Comparison of ENCODE assay signal across 30 cellular contexts in genomic region chr14:94054936-94055335, GRCh38. TPM values are rescaled to one million over a fixed set of nuclear protein-coding genes. Genes with fewer than 3 reads are reported as not detected.
DNase-seq lines count a peak whose midpoint lies in the region; ATAC-seq and TF ChIP-seq lines count a peak whose summit lies in the region.
"Had no signal": no experiment of that assay in that cellular context is flagged by ENCODE, and none has a peak within 500 bp of the region (broad histone marks: within the 10 kb centered on the region; RNA-seq: fewer than 3 reads in every experiment).

No MANE protein-coding gene starts in this region.

- in situ Hi-C loops in mammary epithelial cell (cut with MboI; ENCODE audit: low sequenced_read_pairs in 2 of 2), result no loop called here

- H3K36me3 Mint-ChIP-seq in MCF 10A (ENCODE audit: insufficient read depth, unreplicated experiment), result peaks cover 95% of the 10 kb centered on the region
- H3K36me3 Mint-ChIP-seq in effector memory CD8-positive, alpha-beta T cell (ENCODE audit: insufficient read depth), result peaks cover 100% of the 10 kb centered on the region

- no peak for TF ChIP-seq EP300 in upper lobe of left lung (IDR thresholded peaks at IDR 0.05)

- H2AFZ ChIP-seq in mammary epithelial cell (ENCODE audit: low read depth, low read length), result no peak overlapping the region
- H2AFZ ChIP-seq: neural progenitor cell had no signal

- ATAC-seq in effector memory CD8-positive, alpha-beta T cell (replicated peaks), result no peak
- no peak for ATAC-seq in stimulated activated naive CD8-positive, alpha-beta T cell treated with anti-CD3 and anti-CD28 coated beads, Interleukin-15, amount 100 ng/mL, for 72 hours
- ATAC-seq in upper lobe of left lung (ENCODE audit: low FRiP score in 2 of 2), result no peak
- ATAC-seq: CD8-positive, alpha-beta T cell; mucosa of descending colon had no signal

- CTCF ChIA-PET in MCF 10A (lab: Yijun Ruan, JAX), result no interaction called here
- CTCF ChIA-PET in mammary epithelial cell (lab: Charles Lee; ENCODE audit: low non-redundant PET), result no interaction called here

- intact Hi-C loops in MCF 10A (cut with micrococcal nuclease), result loop anchor here (5.0 kb wide), 1 partner anchor 82 kb away; no protein-coding TSS in a partner anchor
- intact Hi-C loops in mammary epithelial cell (cut with micrococcal nuclease), result no loop called here

- H3K9ac ChIP-seq in mammary epithelial cell (ENCODE audit: insufficient read depth, low read length), result no peak overlapping the region
- H3K9ac ChIP-seq: neural progenitor cell had no signal

- no peaks in the 10 kb centered on the region for H4K20me1 ChIP-seq in mammary epithelial cell (ENCODE audit: insufficient read depth, low read length)

- no TSS peak for BruUV-seq in MCF 10A (replicated peaks; lab: Mats Ljungman, UMichigan)
- no TSS peak for BruUV-seq in mammary epithelial cell (replicated peaks; lab: Mats Ljungman, UMichigan)

- no peak for TF ChIP-seq POLR2A in upper lobe of left lung (IDR thresholded peaks at IDR 0.05)

- no peak for TF ChIP-seq CTCF in MCF 10A (IDR thresholded peaks at IDR 0.05; ENCODE audit: unreplicated experiment)
- TF ChIP-seq CTCF in mammary epithelial cell (conservative IDR thresholded peaks at IDR 0.05 in 1 of 2, IDR thresholded peaks at IDR 0.05 in 1 of 2; ENCODE audit: extremely low read depth in 1 of 2, insufficient read depth in 1 of 2, low read depth in 1 of 2, low read length in 2 of 2), result no peak
- no peak for TF ChIP-seq CTCF in upper lobe of left lung (IDR thresholded peaks at IDR 0.05)

- H3K4me1 Mint-ChIP-seq in MCF 10A (ENCODE audit: insufficient read depth, unreplicated experiment), result no peaks in the 10 kb centered on the region
- peaks cover 37 to 43% of the 10 kb centered on the region in 2 donors for H3K4me1 Mint-ChIP-seq in effector memory CD8-positive, alpha-beta T cell (ENCODE audit: low read depth in 2 of 2)
- peaks cover 41% of the 10 kb centered on the region for H3K4me1 Mint-ChIP-seq in stimulated activated naive CD8-positive, alpha-beta T cell treated with anti-CD3 and anti-CD28 coated beads, Interleukin-15, amount 100 ng/mL, for 72 hours

- H3K27me3 Mint-ChIP-seq in MCF 10A (ENCODE audit: insufficient read depth, unreplicated experiment), result no peaks in the 10 kb centered on the region
- no peaks in the 10 kb centered on the region for H3K27me3 Mint-ChIP-seq in effector memory CD8-positive, alpha-beta T cell
- no peaks in the 10 kb centered on the region for H3K27me3 Mint-ChIP-seq in stimulated activated naive CD8-positive, alpha-beta T cell treated with anti-CD3 and anti-CD28 coated beads, Interleukin-15, amount 100 ng/mL, for 72 hours
- H3K27me3 Mint-ChIP-seq: activated CD4-positive, alpha-beta memory T cell treated with anti-CD3 and anti-CD28 coated beads for 36 hours; type B pancreatic cell had no signal

- WGBS in mammary epithelial cell (ENCODE audit: low coverage, missing lambda C conversion rate), result 97% methylated on average over 7 of the region's 7 CpGs
- 95 to 97% methylated on average over 7 of the region's 7 CpGs for WGBS in upper lobe of left lung, 2 donors

- H3K4me3 Mint-ChIP-seq in MCF 10A (ENCODE audit: unreplicated experiment), result no peak overlapping the region
- H3K4me3 Mint-ChIP-seq in effector memory CD8-positive, alpha-beta T cell, result no peak overlapping the region
- H3K4me3 Mint-ChIP-seq in stimulated activated naive CD8-positive, alpha-beta T cell treated with anti-CD3 and anti-CD28 coated beads, Interleukin-15, amount 100 ng/mL, for 72 hours, result no peak overlapping the region
- H3K4me3 Mint-ChIP-seq: activated CD4-positive, alpha-beta memory T cell treated with anti-CD3 and anti-CD28 coated beads for 36 hours; CD8-positive, alpha-beta T cell; neural progenitor cell; type B pancreatic cell had no signal

- peaks cover 57% of the 10 kb centered on the region for H3K36me3 ChIP-seq in mammary epithelial cell (ENCODE audit: insufficient read depth, low read length)
- peaks cover 46 to 99% (median 92%) of the 10 kb centered on the region in 4 donors for H3K36me3 ChIP-seq in upper lobe of left lung
- H3K36me3 ChIP-seq: neural progenitor cell had no signal

- no peaks in the 10 kb centered on the region for H3K9me3 Mint-ChIP-seq in MCF 10A (ENCODE audit: unreplicated experiment)
- H3K9me3 Mint-ChIP-seq in effector memory CD8-positive, alpha-beta T cell, result no peaks in the 10 kb centered on the region
- no peaks in the 10 kb centered on the region for H3K9me3 Mint-ChIP-seq in stimulated activated naive CD8-positive, alpha-beta T cell treated with anti-CD3 and anti-CD28 coated beads, Interleukin-15, amount 100 ng/mL, for 72 hours
- H3K9me3 Mint-ChIP-seq: activated CD4-positive, alpha-beta memory T cell treated with anti-CD3 and anti-CD28 coated beads for 36 hours; activated T-helper 2 cell treated with anti-CD3 and anti-CD28 coated beads, Interferon-gamma antibody, Interleukin-2, Interleukin-4, amounts not matched to agents 10 μg/mL and 5 μg/mL and 100 μg/mL, durations not matched to agents 14 hours and 24 hours and 36 hours; CD8-positive, alpha-beta T cell; neural progenitor cell; type B pancreatic cell had no signal

- POLR2A ChIA-PET in MCF 10A (lab: Yijun Ruan, JAX), result no interaction called here

- dilution Hi-C loops in mammary epithelial cell (cut with HindIII; ENCODE audit: low sequenced_read_pairs), result loop anchor here (5.0 kb wide), 1 partner anchor 38 kb away; no protein-coding TSS in a partner anchor

- H3K27me3 ChIP-seq in mammary epithelial cell (ENCODE audit: insufficient read depth, low read length), result no peaks in the 10 kb centered on the region
- H3K27me3 ChIP-seq in upper lobe of left lung, result no peaks in the 10 kb centered on the region
- H3K27me3 ChIP-seq: cardiac muscle cell, neural progenitor cell, sigmoid colon had no signal

- H3K4me2 ChIP-seq in mammary epithelial cell (ENCODE audit: insufficient read depth, low read depth, low read length), result no peak overlapping the region
- H3K4me2 ChIP-seq: neural progenitor cell had no signal

- H3K27ac ChIP-seq in mammary epithelial cell (ENCODE audit: insufficient read depth, low read depth, low read length) (no peak overlapping the region), upper lobe of left lung (no peak overlapping the region)
- H3K27ac ChIP-seq: cardiac muscle cell, neural progenitor cell, RWPE1, sigmoid colon, SK-N-MC had no signal

- peak overlapping the region; percentile 72 for H3K27ac Mint-ChIP-seq in MCF 10A (ENCODE audit: low read depth, unreplicated experiment)
- peak overlapping the region; percentile 26 to 91 for H3K27ac Mint-ChIP-seq in effector memory CD8-positive, alpha-beta T cell
- H3K27ac Mint-ChIP-seq in stimulated activated naive CD8-positive, alpha-beta T cell treated with anti-CD3 and anti-CD28 coated beads, Interleukin-15, amount 100 ng/mL, for 72 hours, result peak overlapping the region; percentile 84 to 95
- H3K27ac Mint-ChIP-seq: neural progenitor cell had no signal

- H3K9me3 ChIP-seq in mammary epithelial cell (replicated peaks; ENCODE audit: insufficient read depth, low read length), result no peaks in the 10 kb centered on the region
- H3K9me3 ChIP-seq in upper lobe of left lung, result no peaks in the 10 kb centered on the region
- H3K9me3 ChIP-seq: mucosa of descending colon, sigmoid colon had no signal

- H3K4me1 ChIP-seq in mammary epithelial cell (ENCODE audit: insufficient read depth, low read length), result no peaks in the 10 kb centered on the region
- H3K4me1 ChIP-seq in upper lobe of left lung, result peaks cover 0 to 14% (median 5%) of the 10 kb centered on the region in 4 donors

- H3K79me2 ChIP-seq in mammary epithelial cell (ENCODE audit: insufficient read depth, low read length), result peaks cover 16% of the 10 kb centered on the region

- DNase-seq in MCF 10A (ENCODE audit: unreplicated experiment) (no peak), mammary epithelial cell (no peak), NCI-H1694 (lab: John Stamatoyannopoulos, UW) (no peak), upper lobe of left lung (no peak), DMS153 treated with DMSO at 0.1 percent for 48 hours (lab: John Stamatoyannopoulos, UW; ENCODE audit: unreplicated experiment) (no peak)
- peak; percentile 47 for DNase-seq in activated CD8-positive, alpha-beta memory T cell treated with anti-CD3 and anti-CD28 coated beads, Interleukin-2, amount 50 U/mL, for 48 hours
- DNase-seq in effector memory CD8-positive, alpha-beta T cell, result no peak
- no peak for DNase-seq in stimulated activated naive CD8-positive, alpha-beta T cell treated with anti-CD3 and anti-CD28 coated beads, Interleukin-15, amount 100 ng/mL, for 72 hours
- DNase-seq: activated CD4-positive, alpha-beta memory T cell treated with anti-CD3 and anti-CD28 coated beads for 36 hours; aorta; dermis blood vessel endothelial cell; DMS153; glutamatergic neuron; IMR-90; kidney; mucosa of descending colon; NCI-H1105 treated with DMSO at 0.1 percent for 48 hours; NCI-H2081 treated with DMSO at 0.1 percent for 48 hours; NCI-H345; NCI-H774; sigmoid colon had no signal

- H3K4me3 ChIP-seq in mammary epithelial cell (replicated peaks in 1 of 3; ENCODE audit: insufficient read depth in 1 of 3, low read depth in 2 of 3, low read length in 3 of 3), result no peak overlapping the region
- H3K4me3 ChIP-seq in upper lobe of left lung, result no peak overlapping the region
- H3K4me3 ChIP-seq: cardiac muscle cell, mucosa of descending colon, neural progenitor cell, sigmoid colon, SK-N-MC had no signal

RNA-seq across cellular contexts. Expression of gene DDX24, which starts 26.1 kb away (rescaled TPM):
- total RNA-seq in MCF 10A (2022) (126 and 135 TPM in 2 replicates), mammary epithelial cell (100 to 1,000 TPM in 1 of 2 donors, 10 to 100 TPM in 1; 94.7 to 156 TPM), upper lobe of left lung (100 to 1,000 TPM; 124 to 189 (median 154) TPM)
- 163 TPM for polyA plus RNA-seq in mammary epithelial cell
- 119 TPM for polyA minus RNA-seq in mammary epithelial cell

RNA-seq across cellular contexts. Expression of gene IFI27L1, which starts 26.2 kb away (rescaled TPM):
- total RNA-seq in MCF 10A (2022) (18.4 and 20.2 TPM in 2 replicates), mammary epithelial cell (10 to 100 TPM; 11.2 to 28.5 TPM), upper lobe of left lung (10 to 100 TPM in 4 of 6 donors, 1 to 10 TPM in 2; 8.0 to 19.8 (median 15.2) TPM)
- polyA plus RNA-seq in mammary epithelial cell, result 33.6 TPM
- 18.6 TPM for polyA minus RNA-seq in mammary epithelial cell

RNA-seq across cellular contexts. Expression of gene OTUB2, which starts 28.8 kb away (rescaled TPM):
- total RNA-seq in MCF 10A (2022) (1.2 and 1.8 TPM in 2 replicates), mammary epithelial cell (1 to 10 TPM; 3.7 to 4.8 TPM), upper lobe of left lung (1 to 10 TPM in 4 of 6 donors, under 1 TPM in 2; 0.22 to 1.8 (median 1.1) TPM)
- polyA plus RNA-seq in mammary epithelial cell, result 4.6 TPM
- polyA minus RNA-seq in mammary epithelial cell, result 12.4 TPM
- total RNA-seq: CD8-positive, alpha-beta T cell had no signal
- polyA plus RNA-seq: aorta had no signal

RNA-seq across cellular contexts. Expression of gene IFI27, which starts 55.6 kb away (rescaled TPM):
- total RNA-seq in MCF 10A (2022) (0.63 and 2.0 TPM in 2 replicates), mammary epithelial cell (1 to 10 TPM in 1 of 2 donors, under 1 TPM in 1; 0.83 to 1.3 TPM), upper lobe of left lung (100 to 1,000 TPM; 210 to 729 (median 328) TPM)
- polyA plus RNA-seq in mammary epithelial cell, result 0.53 TPM
- not detected for polyA minus RNA-seq in mammary epithelial cell

RNA-seq across cellular contexts. Expression of gene CCDC197, which starts 57.8 kb away (rescaled TPM):
- total RNA-seq in MCF 10A (2022) (not detected in 2 replicates), mammary epithelial cell (not detected), upper lobe of left lung (not detected)
- not detected for polyA plus RNA-seq in mammary epithelial cell
- polyA minus RNA-seq in mammary epithelial cell, result not detected
- total RNA-seq: cardiac muscle cell; CD8-positive, alpha-beta T cell; dermis blood vessel endothelial cell; endothelial cell of umbilical vein; IMR-90; kidney; lower leg skin; mucosa of descending colon; sigmoid colon had no signal
- polyA plus RNA-seq: aorta, cardiac muscle cell, endothelial cell of umbilical vein, IMR-90, sigmoid colon had no signal
